In the genomic region with DNA sequence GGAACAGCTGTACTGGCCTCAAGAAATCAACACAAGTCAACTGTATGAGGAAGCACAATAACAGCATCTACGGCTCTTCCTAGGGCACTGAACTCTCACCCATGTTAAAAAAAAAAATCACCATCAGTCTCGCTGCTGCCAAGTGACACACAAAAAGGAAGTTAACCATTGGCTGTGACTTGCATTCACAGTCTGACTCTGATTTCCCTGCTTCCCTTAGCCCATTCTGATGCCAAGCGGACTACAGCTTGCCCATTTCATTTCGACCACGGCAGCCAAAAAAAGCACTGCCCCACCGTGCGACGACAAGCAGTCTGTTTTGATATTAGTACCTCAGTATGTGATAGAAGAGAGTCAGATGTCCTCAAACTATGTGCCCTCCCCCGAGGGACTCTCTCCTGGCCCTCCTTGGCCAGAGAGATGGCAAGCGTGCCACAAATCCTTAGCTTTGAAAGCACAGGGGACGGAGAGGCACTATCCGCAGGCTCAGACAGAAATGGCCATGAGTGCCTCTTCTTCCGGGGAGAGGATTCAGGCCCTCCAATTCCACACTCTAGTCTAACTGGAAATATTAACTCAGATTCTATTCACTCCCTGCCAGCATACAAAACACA, we compare ENCODE assay signal across 11 cellular contexts.
DNase-seq lines count a peak whose midpoint lies in the region; FAIRE-seq and TF ChIP-seq lines count a peak whose summit lies in the region.
"Had no signal": no experiment of that assay in that cellular context is flagged by ENCODE, and none has a peak within 500 bp of the region (broad histone marks: within the 10 kb centered on the region; RNA-seq: fewer than 3 reads in every experiment).

No MANE protein-coding gene starts in this region.

- no peak for DNase-seq in GM12892 (ENCODE audit: insufficient read length)
- DNase-seq in NCI-H446 (lab: John Stamatoyannopoulos, UW), result peak; percentile 67 to 84
- DNase-seq in fibroblast of gingiva (ENCODE audit: low read depth), result peak; percentile 30
- peak in 8 of 10 donors; percentile 18 to 87 (median 48) for DNase-seq in posterior cingulate gyrus
- no peak for DNase-seq in RPMI8226
- DNase-seq in H4 (ENCODE audit: low spot score), result no peak
- no peak for DNase-seq in NCI-H1048 (lab: John Stamatoyannopoulos, UW)
- no peak for DNase-seq in OCI-M1 (lab: John Stamatoyannopoulos, UW)
- DNase-seq: effector CD8-positive, alpha-beta T cell; HFFc6 had no signal

- FAIRE-seq in GM12892 (lab: Jason Lieb, UNC), result peak; percentile 30
- FAIRE-seq: TTC549 had no signal

- TF ChIP-seq POLR2A in GM12892 (IDR thresholded peaks at IDR 0.05; ENCODE audit: low read depth, low read length), result no peak

- intact Hi-C loops in posterior cingulate gyrus (cut with DNase I), result loop anchor here (5.0 kb wide), 1 partner anchor 106 kb away; no protein-coding TSS in a partner anchor

Comparison
In these comparisons a context has a peak if more than half of its experiments do, and no peak if none do; other contexts are left out.
1. DNase-seq: peak in NCI-H446 (2 of 2), fibroblast of gingiva (single experiment) and posterior cingulate gyrus (8 of 10); none in GM12892 (single experiment), RPMI8226 (single experiment), H4 (single experiment), NCI-H1048 (single experiment) and OCI-M1 (single experiment).